8 cellular contexts compared by ENCODE assay signal in genomic region chr9:126613656-126614055, GRCh38. TPM values are rescaled to one million over a fixed set of nuclear protein-coding genes. Genes with fewer than 3 reads are reported as not detected.
DNase-seq lines count a peak whose midpoint lies in the region; ATAC-seq and TF ChIP-seq lines count a peak whose summit lies in the region.

Gene LMX1B, plus strand, starts transcription at chr9:126613928. Its CDS starts 522 bp downstream, at chr9:126614450.

- peak within 1 kb of the TSS; percentile 84 for H2BK12ac ChIP-seq in neuronal stem cell (ENCODE audit: low read length)

- no peak within 1 kb of the TSS for H2BK120ac ChIP-seq in neuronal stem cell (ENCODE audit: low read depth, low read length)

- peak within 1 kb of the TSS; percentile 73 for H3K23ac ChIP-seq in neuronal stem cell (ENCODE audit: low read depth, low read length, poor library complexity)

- peak; percentile 89 for DNase-seq in Daoy (ENCODE audit: low read depth)
- DNase-seq in NCI-H2196 (lab: John Stamatoyannopoulos, UW; ENCODE audit: unreplicated experiment) = peak; percentile 56
- no peak for DNase-seq in effector memory CD8-positive, alpha-beta T cell
- DNase-seq in neuronal stem cell (ENCODE audit: low spot score) = no peak
- no peak for DNase-seq in superior temporal gyrus (ENCODE audit: extremely low spot score)
- DNase-seq in uterus = no peak
- DNase-seq in germinal center (ENCODE audit: low spot score) = no peak

- WGBS in neuronal stem cell (ENCODE audit: extremely low coverage in 2 of 2, insufficient read length in 2 of 2, insufficient replicate concordance in 1 of 2), 2 donors = no CpG with 5 or more reads among the region's 59 CpGs

- no peaks in the 10 kb centered on the region for H3K9me3 Mint-ChIP-seq in effector memory CD8-positive, alpha-beta T cell

- peaks cover 61 to 89% of the 10 kb centered on the region in 2 donors for H3K27me3 Mint-ChIP-seq in effector memory CD8-positive, alpha-beta T cell

- H3K9me3 ChIP-seq in neuronal stem cell (replicated peaks in 1 of 2; ENCODE audit: control insufficient read depth in 2 of 2, insufficient read depth in 1 of 2, low read depth in 1 of 2, low read length in 2 of 2) (peaks cover 0 to 5% of the 10 kb centered on the region in 2 donors), uterus (no peaks in the 10 kb centered on the region)

- H2AFZ ChIP-seq in neuronal stem cell (ENCODE audit: low read length) = peak within 1 kb of the TSS; percentile 85

- H3K4me3 Mint-ChIP-seq in effector memory CD8-positive, alpha-beta T cell = peak within 1 kb of the TSS; percentile 77 to 79

- H2BK15ac ChIP-seq in neuronal stem cell (ENCODE audit: low read length) = peak within 1 kb of the TSS; percentile 97

- H3K27ac ChIP-seq in neuronal stem cell (replicated peaks; ENCODE audit: low read length) (no peak within 1 kb of the TSS), uterus (no peak within 1 kb of the TSS)

- peak within 1 kb of the TSS; percentile 44 for H3K9ac ChIP-seq in neuronal stem cell (ENCODE audit: low read depth, low read length, poor library complexity)

- peaks cover 19 to 24% of the 10 kb centered on the region in 2 donors for H3K4me1 Mint-ChIP-seq in effector memory CD8-positive, alpha-beta T cell (ENCODE audit: low read depth in 2 of 2)

- H3K4me3 ChIP-seq in neuronal stem cell (ENCODE audit: low read length in 2 of 2) (peak within 1 kb of the TSS; percentile 19 to 61), uterus (no peak within 1 kb of the TSS)

- no peak within 1 kb of the TSS for H3K4ac ChIP-seq in neuronal stem cell (ENCODE audit: low read length)

- H2BK5ac ChIP-seq in neuronal stem cell (ENCODE audit: low read length) = peak within 1 kb of the TSS; percentile 53

- no peak for TF ChIP-seq CTCF in uterus (IDR thresholded peaks at IDR 0.05)

- no peak within 1 kb of the TSS for H4K8ac ChIP-seq in neuronal stem cell (ENCODE audit: low read depth, low read length)

- H3K27ac Mint-ChIP-seq in effector memory CD8-positive, alpha-beta T cell = no peak within 1 kb of the TSS

- H3K4me1 ChIP-seq in neuronal stem cell (ENCODE audit: control insufficient read depth in 2 of 2, insufficient read depth in 1 of 2, low read depth in 1 of 2, low read length in 2 of 2) (peaks cover 6 to 20% of the 10 kb centered on the region in 2 donors), uterus (peaks cover 0 to 35% of the 10 kb centered on the region in 2 donors)

- no peaks in the 10 kb centered on the region for H3K79me1 ChIP-seq in neuronal stem cell (ENCODE audit: low read depth, low read length)

- H4K91ac ChIP-seq in neuronal stem cell (ENCODE audit: low read depth, low read length, poor library complexity) = no peak within 1 kb of the TSS

- H3K18ac ChIP-seq in neuronal stem cell (ENCODE audit: low read length) = peak within 1 kb of the TSS; percentile 94

- H3K4me2 ChIP-seq in neuronal stem cell (ENCODE audit: insufficient read depth, low read length, poor library complexity, severe bottlenecking) = peak within 1 kb of the TSS; percentile 73

- peak within 1 kb of the TSS; percentile 94 for H2AK5ac ChIP-seq in neuronal stem cell (ENCODE audit: low read depth, low read length)

- peaks cover 12% of the 10 kb centered on the region for H3K36me3 Mint-ChIP-seq in effector memory CD8-positive, alpha-beta T cell (ENCODE audit: insufficient read depth)

- no peak for ATAC-seq in effector memory CD8-positive, alpha-beta T cell (replicated peaks)
- ATAC-seq in HG03039 (IDR thresholded peaks at IDR 0.05; ENCODE audit: unreplicated experiment) = no peak

- H3K27me3 ChIP-seq in neuronal stem cell (ENCODE audit: control insufficient read depth in 3 of 3, insufficient read depth in 3 of 3, low read depth in 1 of 3, low read length in 3 of 3) (peaks cover 71 to 96% (median 93%) of the 10 kb centered on the region in 3 experiments), uterus (peaks cover 18 to 64% of the 10 kb centered on the region in 2 donors)

- TF ChIP-seq POLR2A in uterus (IDR thresholded peaks at IDR 0.05) = no peak

- peak within 1 kb of the TSS; percentile 56 for H3K14ac ChIP-seq in neuronal stem cell (ENCODE audit: low read length)

- intact Hi-C loops in uterus (cut with DNase I; ENCODE audit: low total_unique reads) = no loop called here

- H3K36me3 ChIP-seq in neuronal stem cell (replicated peaks in 1 of 2; ENCODE audit: control insufficient read depth in 2 of 2, insufficient read depth in 2 of 2, low read length in 2 of 2) = no peaks in the 10 kb centered on the region
- H3K36me3 ChIP-seq in uterus = no peaks in the 10 kb centered on the region

RNA-seq across cellular contexts. Expression of gene LMX1B, which starts in this region (rescaled TPM):
- total RNA-seq in Daoy (2014; rRNA removed; shearing (Covaris generic)) = 1.5 and 4.6 TPM in 2 replicates
- 0.22 TPM for polyA plus RNA-seq in neuronal stem cell (2013, experiment 1 of 2)
- polyA plus RNA-seq in neuronal stem cell (2013, experiment 2 of 2) = 0.18 TPM
- not detected for total RNA-seq in uterus

Comparison
In these comparisons a context has a peak if more than half of its experiments do, and no peak if none do; other contexts are left out.
1. DNase-seq: peak in Daoy (single experiment) and NCI-H2196 (single experiment); none in effector memory CD8-positive, alpha-beta T cell (0 of 3), neuronal stem cell (single experiment), superior temporal gyrus (single experiment), uterus (0 of 2) and germinal center (single experiment).
2. H3K4me3 ChIP-seq: peak in neuronal stem cell (2 of 2); none in uterus (0 of 2).